Comparison of ENCODE assay signal across 14 cellular contexts in genomic region chr9:37433754-37434435, GRCh38. TPM values are rescaled to one million over a fixed set of nuclear protein-coding genes. Genes with fewer than 3 reads are reported as not detected.
DNase-seq lines count a peak whose midpoint lies in the region; TF ChIP-seq lines count a peak whose summit lies in the region.
"Had no signal": no experiment of that assay in that cellular context is flagged by ENCODE, and none has a peak within 500 bp of the region (broad histone marks: within the 10 kb centered on the region; RNA-seq: fewer than 3 reads in every experiment).

No MANE protein-coding gene starts in this region.

- no peak for TF ChIP-seq EP300 in stomach (IDR thresholded peaks at IDR 0.05)

- H3K4me3 ChIP-seq in HUES6 (ENCODE audit: low read depth, low read length), result 0 out of 2 replicates have a peak overlapping the region, but pooled peaks have one; percentile 2
- H3K4me3 ChIP-seq in iPS-15b (ENCODE audit: low read depth, low read length), result peak overlapping the region; percentile 20
- no peak overlapping the region for H3K4me3 ChIP-seq in stomach
- H3K4me3 ChIP-seq: mucosa of descending colon, right lobe of liver had no signal

- TF ChIP-seq POLR2A in stomach (IDR thresholded peaks at IDR 0.05), result no peak

- DNase-seq in posterior vena cava (ENCODE audit: low spot score), result peak; percentile 51
- DNase-seq in RKO (ENCODE audit: low spot score), result no peak
- no peak for DNase-seq in HCEC 1CT
- no peak for DNase-seq in stomach
- DNase-seq: activated naive CD8-positive, alpha-beta T cell treated with anti-CD3 and anti-CD28 coated beads, Interleukin-2, amount 10 ng/mL, durations not matched to agents 7 days and 5 days; glutamatergic neuron; Karpas-422; mucosa of descending colon; NCI-H187; NCI-H748 treated with DMSO at 0.1 percent for 48 hours; right lobe of liver had no signal

- 57 to 66% (median 60%) methylated on average over 7 to 8 of the region's 8 CpGs for WGBS in stomach, 5 donors

- peaks cover 41% of the 10 kb centered on the region for H3K4me1 Mint-ChIP-seq in dendritic cell treated with granulocyte-macrophage colony-stimulating factor and Interleukin-4, amounts not matched to agents 40 ng/mL and 50 ng/mL, for 4 days (ENCODE audit: low read depth)
- H3K4me1 Mint-ChIP-seq: activated naive CD8-positive, alpha-beta T cell treated with anti-CD3 and anti-CD28 coated beads, Interleukin-2, amount 10 ng/mL, durations not matched to agents 7 days and 5 days had no signal

- H3K27me3 ChIP-seq in HUES6 (ENCODE audit: control insufficient read depth, insufficient read depth, low read length) (no peaks in the 10 kb centered on the region), iPS-15b (ENCODE audit: control insufficient read depth, insufficient read depth, low read length) (no peaks in the 10 kb centered on the region), stomach (no peaks in the 10 kb centered on the region)
- H3K27me3 ChIP-seq: right lobe of liver had no signal

- peak overlapping the region; percentile 28 for H3K9ac ChIP-seq in HUES6 (ENCODE audit: low read length)
- H3K9ac ChIP-seq in iPS-15b (ENCODE audit: low read depth, low read length), result no peak overlapping the region

- H3K36me3 ChIP-seq in HUES6 (ENCODE audit: control insufficient read depth, insufficient read depth, low read length), result peaks cover 94% of the 10 kb centered on the region
- H3K36me3 ChIP-seq in iPS-15b (ENCODE audit: control insufficient read depth, insufficient read depth, low read length), result peaks cover 48% of the 10 kb centered on the region
- peaks cover 35 to 99% (median 98%) of the 10 kb centered on the region in 4 donors for H3K36me3 ChIP-seq in stomach

- H3K4me1 ChIP-seq in HUES6 (ENCODE audit: control insufficient read depth, insufficient read depth, low read length) (peaks cover 17% of the 10 kb centered on the region), iPS-15b (ENCODE audit: control insufficient read depth, insufficient read depth, low read length) (peaks cover 13% of the 10 kb centered on the region), stomach (peaks cover 0 to 29% (median 9%) of the 10 kb centered on the region in 4 donors)

- H3K4me3 Mint-ChIP-seq in dendritic cell treated with granulocyte-macrophage colony-stimulating factor and Interleukin-4, amounts not matched to agents 40 ng/mL and 50 ng/mL, for 4 days, result no peak overlapping the region
- H3K4me3 Mint-ChIP-seq: activated naive CD8-positive, alpha-beta T cell treated with anti-CD3 and anti-CD28 coated beads, Interleukin-2, amount 10 ng/mL, durations not matched to agents 7 days and 5 days had no signal

- H3K9me3 Mint-ChIP-seq in dendritic cell treated with granulocyte-macrophage colony-stimulating factor and Interleukin-4, amounts not matched to agents 40 ng/mL and 50 ng/mL, for 4 days, result no peaks in the 10 kb centered on the region
- H3K9me3 Mint-ChIP-seq: activated naive CD8-positive, alpha-beta T cell treated with anti-CD3 and anti-CD28 coated beads, Interleukin-2, amount 10 ng/mL, durations not matched to agents 7 days and 5 days had no signal

- H3K27me3 Mint-ChIP-seq in dendritic cell treated with granulocyte-macrophage colony-stimulating factor and Interleukin-4, amounts not matched to agents 40 ng/mL and 50 ng/mL, for 4 days, result no peaks in the 10 kb centered on the region
- H3K27me3 Mint-ChIP-seq: activated naive CD8-positive, alpha-beta T cell treated with anti-CD3 and anti-CD28 coated beads, Interleukin-2, amount 10 ng/mL, durations not matched to agents 7 days and 5 days had no signal

- H3K27ac Mint-ChIP-seq in dendritic cell treated with granulocyte-macrophage colony-stimulating factor and Interleukin-4, amounts not matched to agents 40 ng/mL and 50 ng/mL, for 4 days, result peak overlapping the region; percentile 67
- H3K27ac Mint-ChIP-seq: activated naive CD8-positive, alpha-beta T cell treated with anti-CD3 and anti-CD28 coated beads, Interleukin-2, amount 10 ng/mL, durations not matched to agents 7 days and 5 days had no signal

- H3K9me3 ChIP-seq in HUES6 (ENCODE audit: control insufficient read depth, insufficient read depth, low read depth, low read length) (no peaks in the 10 kb centered on the region), iPS-15b (ENCODE audit: control insufficient read depth, insufficient read depth, low read length) (no peaks in the 10 kb centered on the region), stomach (no peaks in the 10 kb centered on the region)
- H3K9me3 ChIP-seq: mucosa of descending colon, right lobe of liver had no signal

- no peak for TF ChIP-seq CTCF in stomach (IDR thresholded peaks at IDR 0.05)

- H3K36me3 Mint-ChIP-seq in dendritic cell treated with granulocyte-macrophage colony-stimulating factor and Interleukin-4, amounts not matched to agents 40 ng/mL and 50 ng/mL, for 4 days (ENCODE audit: low read depth), result peaks cover 98% of the 10 kb centered on the region

- H3K27ac ChIP-seq in HUES6 (ENCODE audit: low read depth, low read length) (no peak overlapping the region), stomach (no peak overlapping the region)
- H3K27ac ChIP-seq: right lobe of liver had no signal

- intact Hi-C loops in dendritic cell treated with granulocyte-macrophage colony-stimulating factor and Interleukin-4, amounts not matched to agents 40 ng/mL and 50 ng/mL, for 4 days (cut with micrococcal nuclease), result no loop called here
- intact Hi-C loops in posterior vena cava (cut with DNase I) (no loop called here), stomach (cut with DNase I; ENCODE audit: low total_unique reads) (no loop called here)

RNA-seq across cellular contexts. Expression of gene GRHPR, which starts 11.4 kb away (rescaled TPM):
- 10 to 100 TPM; 59.0 to 70.6 TPM for total RNA-seq in posterior vena cava
- total RNA-seq in stomach, result 100 to 1,000 TPM in 1 of 5 donors, 10 to 100 TPM in 4; 48.7 to 107 (median 76.8) TPM
- polyA plus RNA-seq in stomach, result 100 to 1,000 TPM in 1 of 3 donors, 10 to 100 TPM in 2; 76.3 to 111 (median 86.0) TPM

RNA-seq across cellular contexts. Expression of gene ZBTB5, which starts 31.4 kb away (rescaled TPM):
- 1 to 10 TPM; 6.9 to 7.4 TPM for total RNA-seq in posterior vena cava
- 10 to 100 TPM in 3 of 5 donors, 1 to 10 TPM in 1, not detected in 1; 6.7 to 16.5 (median 13.8) TPM for total RNA-seq in stomach
- polyA plus RNA-seq in stomach, result 1 to 10 TPM; 2.2 to 3.9 (median 2.6) TPM

RNA-seq across cellular contexts. Expression of gene POLR1E, which starts 51.9 kb away (rescaled TPM):
- total RNA-seq in posterior vena cava, result 10 to 100 TPM; 16.9 to 18.5 TPM
- total RNA-seq in stomach, result 10 to 100 TPM in 4 of 5 donors, 1 to 10 TPM in 1; 5.5 to 26.4 (median 19.8) TPM
- polyA plus RNA-seq in stomach, result 10 to 100 TPM; 14.8 to 21.5 (median 17.3) TPM

Comparison
In these comparisons a context has a peak if more than half of its experiments do, and no peak if none do; other contexts are left out.
1. H3K4me3 ChIP-seq: peak in HUES6 (single experiment) and iPS-15b (single experiment); none in stomach (0 of 4).